ENCODE assay signal across 19 cellular contexts in the genomic region with DNA sequence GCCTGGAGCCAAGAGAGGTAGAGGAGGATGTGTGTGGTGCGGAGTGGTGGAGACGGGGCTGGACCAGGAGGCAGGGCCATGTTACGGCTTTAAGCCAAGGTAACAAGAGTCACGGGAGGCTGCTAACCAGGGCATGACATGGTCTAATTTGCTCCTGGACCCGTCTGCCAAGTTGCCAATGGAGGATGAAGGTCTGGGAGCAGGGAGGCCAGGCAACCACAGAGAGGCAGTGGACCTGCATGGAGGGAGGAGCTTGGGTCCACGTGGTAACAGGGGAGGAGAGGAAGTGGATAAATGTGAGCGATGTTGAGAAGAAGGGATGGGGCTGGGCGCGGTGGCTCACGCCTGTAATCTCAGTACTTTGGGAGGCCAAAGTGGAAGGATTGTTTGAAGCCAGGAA. TPM values are rescaled to one million over a fixed set of nuclear protein-coding genes. Genes with fewer than 3 reads are reported as not detected.
"Had no signal": no experiment of that assay in that cellular context is flagged by ENCODE, and none has a peak within 500 bp of the region (broad histone marks: within the 10 kb centered on the region; RNA-seq: fewer than 3 reads in every experiment).

No MANE protein-coding gene starts in this region.

- H3K27ac Mint-ChIP-seq: activated CD4-positive, alpha-beta memory T cell treated with anti-CD3 and anti-CD28 coated beads, Interleukin-2, amount 10 ng/mL, durations not matched to agents 7 days and 5 days; activated CD4-positive, alpha-beta T cell treated with anti-CD3 and anti-CD28 coated beads, Interleukin-2, amount 10 ng/mL, durations not matched to agents 24 days and 14 days; activated naive CD8-positive, alpha-beta T cell treated with anti-CD3 and anti-CD28 coated beads, Interleukin-2, amount 50 U/mL, for 24 hours; activated T-cell treated with anti-CD3 and anti-CD28 coated beads, Interleukin-2, amount 50 U/mL, for 72 hours; memory B cell; progenitor cell of endocrine pancreas had no signal

- H3K36me3 ChIP-seq: heart right ventricle, spleen, upper lobe of right lung had no signal

- H3K27ac ChIP-seq: heart right ventricle, spleen, upper lobe of right lung had no signal

- ATAC-seq: activated naive CD8-positive, alpha-beta T cell treated with anti-CD3 and anti-CD28 coated beads, Interleukin-2, amount 50 U/mL, for 24 hours; activated T-cell treated with anti-CD3 and anti-CD28 coated beads, Interleukin-2, amount 50 U/mL, for 72 hours; heart right ventricle; left colon; mucosa of descending colon; stimulated activated naive CD8-positive, alpha-beta T cell treated with anti-CD3 and anti-CD28 coated beads, Interleukin-15, Interleukin-2, amounts not matched to agents 100 U/mL and 50 U/mL, for 24 hours; upper lobe of right lung had no signal

- H3K9me3 Mint-ChIP-seq: activated CD4-positive, alpha-beta memory T cell treated with anti-CD3 and anti-CD28 coated beads, Interleukin-2, amount 10 ng/mL, durations not matched to agents 7 days and 5 days; activated CD4-positive, alpha-beta T cell treated with anti-CD3 and anti-CD28 coated beads, Interleukin-2, amount 10 ng/mL, durations not matched to agents 24 days and 14 days; activated naive CD8-positive, alpha-beta T cell treated with anti-CD3 and anti-CD28 coated beads, Interleukin-2, amount 50 U/mL, for 24 hours; activated T-cell treated with anti-CD3 and anti-CD28 coated beads, Interleukin-2, amount 50 U/mL, for 72 hours; neural crest cell had no signal

- H3K4me3 Mint-ChIP-seq: activated CD4-positive, alpha-beta memory T cell treated with anti-CD3 and anti-CD28 coated beads, Interleukin-2, amount 10 ng/mL, durations not matched to agents 7 days and 5 days; activated CD4-positive, alpha-beta T cell treated with anti-CD3 and anti-CD28 coated beads, Interleukin-2, amount 10 ng/mL, durations not matched to agents 24 days and 14 days; activated naive CD8-positive, alpha-beta T cell treated with anti-CD3 and anti-CD28 coated beads, Interleukin-2, amount 50 U/mL, for 24 hours; activated T-cell treated with anti-CD3 and anti-CD28 coated beads, Interleukin-2, amount 50 U/mL, for 72 hours; memory B cell; neural crest cell had no signal

- H3K4me3 ChIP-seq: heart right ventricle, mucosa of descending colon, spleen, upper lobe of right lung had no signal

- DNase-seq: activated CD4-positive, alpha-beta memory T cell treated with anti-CD3 and anti-CD28 coated beads, Interleukin-2, amount 10 ng/mL, durations not matched to agents 7 days and 5 days; activated CD4-positive, alpha-beta T cell treated with anti-CD3 and anti-CD28 coated beads, Interleukin-2, amount 10 ng/mL, durations not matched to agents 24 days and 14 days; activated effector memory CD4-positive, alpha-beta T cell treated with Interleukin-2 at 50 U/mL for 16 hours; activated naive CD4-positive, alpha-beta T cell treated with anti-CD3 and anti-CD28 coated beads, Interleukin-2, amount 50 U/mL, for 16 hours; activated naive CD8-positive, alpha-beta T cell treated with anti-CD3 and anti-CD28 coated beads, Interleukin-2, amount 50 U/mL, for 24 hours; activated T-cell treated with anti-CD3 and anti-CD28 coated beads, Interleukin-2, amount 50 U/mL, for 72 hours; effector memory CD4-positive, alpha-beta T cell; heart right ventricle; left colon; mucosa of descending colon; spleen; stimulated activated CD4-positive, alpha-beta T cell treated with anti-CD3 and anti-CD28 coated beads, Interleukin-4, amount 100 ng/mL, for 24 hours; stimulated activated naive CD8-positive, alpha-beta T cell treated with anti-CD3 and anti-CD28 coated beads, Interleukin-15, Interleukin-2, amounts not matched to agents 100 U/mL and 50 U/mL, for 24 hours; T1000; upper lobe of right lung had no signal

- H3K9me3 ChIP-seq: heart right ventricle, mucosa of descending colon, spleen, upper lobe of right lung had no signal

RNA-seq across cellular contexts. Expression of a gene that starts 31.0 kb away (rescaled TPM):
- total RNA-seq: activated CD4-positive, alpha-beta memory T cell treated with anti-CD3 and anti-CD28 coated beads, Interleukin-2, amount 10 ng/mL, durations not matched to agents 7 days and 5 days; T-helper 1 cell treated with Interleukin-12 subunit alpha and Interleukin-12 subunit beta and Interleukin-4 antibody, amounts not matched to agents 30 ng/mL and 1 ng/mL, for 36 hours had no signal
